1 cellular context compared by ENCODE assay signal in the genomic region with DNA sequence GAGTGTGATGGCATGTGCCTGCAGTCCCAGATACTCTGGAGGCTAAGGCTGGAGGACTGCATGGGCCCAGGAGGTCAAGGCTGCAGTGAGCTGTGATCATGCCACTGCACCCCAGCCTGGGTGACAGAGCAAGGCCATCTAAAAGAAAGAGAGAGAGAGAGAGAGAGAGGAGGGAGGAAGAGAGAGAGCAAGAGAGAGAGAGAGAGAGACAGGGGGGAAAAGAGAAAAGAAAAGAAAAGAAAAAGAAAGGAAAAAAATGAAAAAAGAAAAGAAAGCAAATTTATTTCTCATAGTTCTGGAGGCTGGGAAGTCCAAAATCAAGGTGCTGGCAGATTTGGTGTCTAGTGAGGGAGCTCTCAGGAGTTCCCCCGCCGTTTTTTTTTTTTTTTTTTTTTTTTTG.
TF ChIP-seq lines count a peak whose summit lies in the region.

No MANE protein-coding gene starts in this region.

TF ChIP-seq in HEK293, 187 proteins besides CTCF, POLR2A, EP300 and RAD21 (continued from another document):
- TF ChIP-seq ZNF311 (tag by site-specific recombination; IDR thresholded peaks at IDR 0.05; ENCODE audit: borderline replicate concordance), result no peak
- no peak for TF ChIP-seq ZNF266 (tag by site-specific recombination; IDR thresholded peaks at IDR 0.05; ENCODE audit: low read depth)
- peak; percentile 55; the same call in 1 of the 2 replicates for TF ChIP-seq PRDM1 (tag by site-specific recombination; IDR thresholded peaks at IDR 0.05)
- no peak for TF ChIP-seq ZNF157 (tag by site-specific recombination; IDR thresholded peaks at IDR 0.05)
TF ChIP-seq in HEK293: peak in this region for 3.
